17 cellular contexts compared by ENCODE assay signal in genomic region chr12:11880424-11880823, GRCh38.
A peak's percentile ranks its signal among the peaks of the same experiment; 100 is the strongest.
DNase-seq lines count a peak whose midpoint lies in the region; ATAC-seq and TF ChIP-seq lines count a peak whose summit lies in the region.
"Had no signal": no experiment of that assay in that cellular context is flagged by ENCODE, and none has a peak within 500 bp of the region (broad histone marks: within the 10 kb centered on the region; RNA-seq: fewer than 3 reads in every experiment).

No MANE protein-coding gene starts in this region.

- peaks cover 44% of the 10 kb centered on the region for H3K79me2 ChIP-seq in DND-41 (ENCODE audit: insufficient read depth, low read length)

- CTCF ChIA-PET in activated CD4-positive, alpha-beta memory T cell treated with anti-CD3 and anti-CD28 coated beads for 36 hours (lab: Charles Lee), result no interaction called here

- no peak overlapping the region for H3K9ac ChIP-seq in DND-41 (ENCODE audit: low read depth, low read length)
- no peak overlapping the region for H3K9ac ChIP-seq in colonic mucosa (ENCODE audit: low read depth in 2 of 2, low read length in 2 of 2)
- H3K9ac ChIP-seq: KMS-11 had no signal

- ATAC-seq in DND-41 (ENCODE audit: insufficient read depth, low read depth), result no peak
- ATAC-seq: Panc1 had no signal

- no peak for TF ChIP-seq POLR2A in sigmoid colon (IDR thresholded peaks at IDR 0.05)

- 84 to 91% methylated on average over 6 of the region's 6 CpGs for WGBS in sigmoid colon, 2 donors

- H3K36me3 ChIP-seq in DND-41 (ENCODE audit: insufficient read depth, low read length) (peaks cover 79% of the 10 kb centered on the region), colonic mucosa (no peaks in the 10 kb centered on the region), sigmoid colon (peaks cover 0 to 18% (median 2%) of the 10 kb centered on the region in 4 donors)
- H3K36me3 ChIP-seq: SJCRH30 had no signal

- DNase-seq in DND-41 (no peak), MV-4-11 (lab: John Stamatoyannopoulos, UW) (peak; percentile 41), colonic mucosa (no peak), sigmoid colon (no peak), Ammon's horn (ENCODE audit: low spot score) (no peak), epidermal melanocyte (ENCODE audit: insufficient read length, low spot score) (no peak)
- no peak for DNase-seq in stimulated activated CD4-positive, alpha-beta T cell treated with anti-CD3 and anti-CD28 coated beads, Interleukin-4, amount 100 ng/mL, for 1 hour
- DNase-seq in activated CD4-positive, alpha-beta memory T cell treated with anti-CD3 and anti-CD28 coated beads for 36 hours, result no peak
- DNase-seq: COR-L47, DMS153, NCI-H1092 treated with DMSO at 0.1 percent for 48 hours, NCI-H2081, NCI-H82, SJCRH30 had no signal

- no peaks in the 10 kb centered on the region for H3K27me3 Mint-ChIP-seq in activated CD4-positive, alpha-beta memory T cell treated with anti-CD3 and anti-CD28 coated beads for 36 hours

- H3K4me2 ChIP-seq in DND-41 (ENCODE audit: insufficient read depth, low read length), result no peak overlapping the region
- H3K4me2 ChIP-seq: KMS-11 had no signal

- H2AFZ ChIP-seq in DND-41 (ENCODE audit: low read depth, low read length), result no peak overlapping the region

- H3K27ac ChIP-seq in DND-41 (ENCODE audit: low read length) (peak overlapping the region; percentile 1; the same call in 1 of the 2 replicates), colonic mucosa (peak overlapping the region; percentile 90), sigmoid colon (peak overlapping the region in 3 of 4 donors; percentile 25 to 88 (median 76))
- H3K27ac ChIP-seq: C4-2B, KMS-11, SJCRH30 had no signal

- H3K27ac Mint-ChIP-seq in activated CD4-positive, alpha-beta memory T cell treated with anti-CD3 and anti-CD28 coated beads for 36 hours, result no peak overlapping the region

- peaks cover 40% of the 10 kb centered on the region for H3K4me1 Mint-ChIP-seq in activated CD4-positive, alpha-beta memory T cell treated with anti-CD3 and anti-CD28 coated beads for 36 hours (ENCODE audit: low read depth)

- no peak overlapping the region for H3K4me3 ChIP-seq in DND-41 (ENCODE audit: low read depth in 1 of 2, low read length in 2 of 2)
- H3K4me3 ChIP-seq in colonic mucosa, result no peak overlapping the region
- H3K4me3 ChIP-seq in sigmoid colon, result no peak overlapping the region
- H3K4me3 ChIP-seq: SJCRH30 had no signal

- no peak overlapping the region for H3K4me3 Mint-ChIP-seq in activated CD4-positive, alpha-beta memory T cell treated with anti-CD3 and anti-CD28 coated beads for 36 hours

- H3K36me3 Mint-ChIP-seq in activated CD4-positive, alpha-beta memory T cell treated with anti-CD3 and anti-CD28 coated beads for 36 hours, result peaks cover 64% of the 10 kb centered on the region

- TF ChIP-seq CTCF in DND-41 (IDR thresholded peaks at IDR 0.05; ENCODE audit: borderline replicate concordance, extremely low read depth, low read length, poor library complexity, severe bottlenecking) (no peak), colonic mucosa (IDR thresholded peaks at IDR 0.05) (no peak), sigmoid colon (IDR thresholded peaks at IDR 0.05) (no peak)

- H3K9me3 ChIP-seq in DND-41 (ENCODE audit: insufficient read depth, low read length, severe bottlenecking) (no peaks in the 10 kb centered on the region), colonic mucosa (no peaks in the 10 kb centered on the region), sigmoid colon (no peaks in the 10 kb centered on the region)
- H3K9me3 ChIP-seq: SJCRH30 had no signal

- intact Hi-C loops in colonic mucosa (cut with DNase I), result no loop called here
- intact Hi-C loops in sigmoid colon (cut with DNase I), result no loop called here
- intact Hi-C loops in activated CD4-positive, alpha-beta memory T cell treated with anti-CD3 and anti-CD28 coated beads for 36 hours (cut with micrococcal nuclease), result no loop called here

- no peak for TF ChIP-seq EP300 in sigmoid colon (IDR thresholded peaks at IDR 0.05)

- H3K4me1 ChIP-seq in DND-41 (ENCODE audit: insufficient read depth, low read length) (peaks cover 41% of the 10 kb centered on the region), colonic mucosa (peaks cover 35% of the 10 kb centered on the region), sigmoid colon (peaks cover 0 to 90% (median 60%) of the 10 kb centered on the region in 4 donors)

- H3K9me3 Mint-ChIP-seq in activated CD4-positive, alpha-beta memory T cell treated with anti-CD3 and anti-CD28 coated beads for 36 hours, result no peaks in the 10 kb centered on the region

- POLR2A ChIA-PET in activated CD4-positive, alpha-beta memory T cell treated with anti-CD3 and anti-CD28 coated beads for 36 hours (lab: Charles Lee), result no interaction called here

- H4K20me1 ChIP-seq in DND-41 (ENCODE audit: insufficient read depth, low read length), result no peaks in the 10 kb centered on the region

- H3K27me3 ChIP-seq in DND-41 (ENCODE audit: insufficient read depth, low read length, poor library complexity) (no peaks in the 10 kb centered on the region), colonic mucosa (no peaks in the 10 kb centered on the region), sigmoid colon (no peaks in the 10 kb centered on the region)
- H3K27me3 ChIP-seq: SJCRH30 had no signal

Comparison
In these comparisons a context has a peak if more than half of its experiments do, and no peak if none do; other contexts are left out.
1. H3K27ac ChIP-seq: peak in every context shown above with its lines; median percentile 90 in colonic mucosa; 76 in sigmoid colon; 1 in DND-41.